In the genomic region with DNA sequence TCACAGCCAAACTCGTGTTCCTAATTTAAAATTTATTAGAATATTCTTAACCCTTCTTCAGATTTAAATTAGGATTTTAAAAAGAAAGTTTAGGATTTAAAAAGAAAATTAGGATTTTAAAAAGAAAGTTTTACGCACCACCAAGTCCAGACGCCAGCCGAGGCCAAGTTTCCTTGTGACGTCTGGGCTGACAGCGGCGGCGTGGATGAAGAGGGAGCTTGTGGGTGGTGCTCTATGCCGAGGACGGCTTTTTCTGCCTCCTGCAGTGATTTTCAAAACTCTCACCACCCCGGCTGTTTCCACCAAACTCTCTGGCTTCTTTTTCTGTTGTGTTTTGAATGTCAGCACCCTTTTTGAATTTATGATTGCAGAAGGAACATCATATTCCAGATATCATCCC, we compare ENCODE assay signal across 17 cellular contexts.
A peak's percentile ranks its signal among the peaks of the same experiment; 100 is the strongest.
DNase-seq lines count a peak whose midpoint lies in the region; ATAC-seq, FAIRE-seq and TF ChIP-seq lines count a peak whose summit lies in the region.
"Had no signal": no experiment of that assay in that cellular context is flagged by ENCODE, and none has a peak within 500 bp of the region (broad histone marks: within the 10 kb centered on the region; RNA-seq: fewer than 3 reads in every experiment).

No MANE protein-coding gene starts in this region.

- intact Hi-C loops in left ventricle myocardium superior (cut with micrococcal nuclease) (no loop called here), left ventricle myocardium inferior (cut with micrococcal nuclease) (no loop called here), posterior vena cava (cut with DNase I) (no loop called here), thyroid gland (cut with DNase I) (no loop called here)

- no peaks in the 10 kb centered on the region for H3K9me3 Mint-ChIP-seq in chondrocyte (ENCODE audit: low read depth)
- H3K9me3 Mint-ChIP-seq in activated CD4-positive, alpha-beta T cell treated with anti-CD3 and anti-CD28 coated beads, Interleukin-2, amount 10 ng/mL, durations not matched to agents 7 days and 5 days, result no peaks in the 10 kb centered on the region

- H3K27ac Mint-ChIP-seq in chondrocyte (ENCODE audit: unreplicated experiment), result no peak overlapping the region
- H3K27ac Mint-ChIP-seq in activated CD4-positive, alpha-beta T cell treated with anti-CD3 and anti-CD28 coated beads, Interleukin-2, amount 10 ng/mL, durations not matched to agents 7 days and 5 days, result no peak overlapping the region
- H3K27ac Mint-ChIP-seq: CD14-positive monocyte had no signal

- no peak for TF ChIP-seq CTCF in left ventricle myocardium inferior (IDR thresholded peaks at IDR 0.05; ENCODE audit: borderline replicate concordance)
- no peak for TF ChIP-seq CTCF in chondrocyte (IDR thresholded peaks at IDR 0.05)
- no peak for TF ChIP-seq CTCF in thyroid gland (IDR thresholded peaks at IDR 0.05)

- H3K27ac ChIP-seq in left ventricle myocardium inferior (replicated peaks) (no peak overlapping the region), thyroid gland (no peak overlapping the region)
- H3K27ac ChIP-seq: BLaER1, GM23248 had no signal

- CTCF ChIA-PET in activated CD4-positive, alpha-beta T cell treated with anti-CD3 and anti-CD28 coated beads, Interleukin-2, amount 10 ng/mL, durations not matched to agents 7 days and 5 days (lab: Charles Lee), result interaction anchor here (1.6 kb wide), 1 partner anchor 9 kb away, joined by 3 read pairs; no protein-coding TSS in a partner anchor

- no peak for TF ChIP-seq POLR2A in thyroid gland (IDR thresholded peaks at IDR 0.05)

- POLR2A ChIA-PET in activated CD4-positive, alpha-beta T cell treated with anti-CD3 and anti-CD28 coated beads, Interleukin-2, amount 10 ng/mL, durations not matched to agents 7 days and 5 days (lab: Charles Lee), result no interaction called here

- ATAC-seq in left ventricle myocardium superior, result peak; percentile 41
- ATAC-seq: HepG2 had no signal

- H3K27me3 ChIP-seq in left ventricle myocardium inferior (ENCODE audit: low read depth) (peaks cover 77% of the 10 kb centered on the region), thyroid gland (no peaks in the 10 kb centered on the region)
- H3K27me3 ChIP-seq: BLaER1 had no signal

- H3K36me3 ChIP-seq in left ventricle myocardium inferior (no peaks in the 10 kb centered on the region), thyroid gland (no peaks in the 10 kb centered on the region)
- H3K36me3 ChIP-seq: HAP-1 had no signal

- no peak overlapping the region for H3K4me3 Mint-ChIP-seq in chondrocyte (ENCODE audit: unreplicated experiment)
- H3K4me3 Mint-ChIP-seq in activated CD4-positive, alpha-beta T cell treated with anti-CD3 and anti-CD28 coated beads, Interleukin-2, amount 10 ng/mL, durations not matched to agents 7 days and 5 days, result no peak overlapping the region
- H3K4me3 Mint-ChIP-seq: CD14-positive monocyte; CD4-positive, alpha-beta memory T cell had no signal

- DNase-seq in left ventricle myocardium superior (no peak), left ventricle myocardium inferior (no peak), chondrocyte (ENCODE audit: low spot score) (peak; percentile 63), posterior vena cava (ENCODE audit: low spot score) (peak; percentile 70), thyroid gland (peak; percentile 25 to 31), urothelium cell line (ENCODE audit: low spot score) (no peak)
- DNase-seq in activated CD4-positive, alpha-beta T cell treated with anti-CD3 and anti-CD28 coated beads, Interleukin-2, amount 10 ng/mL, durations not matched to agents 7 days and 5 days, result no peak
- DNase-seq: 8988T; CD4-positive, alpha-beta memory T cell; DMS153; DMS79 treated with DMSO at 0.1 percent for 48 hours; GF-D8; GM23248 had no signal

- H3K36me3 Mint-ChIP-seq in chondrocyte (ENCODE audit: low read depth), result no peaks in the 10 kb centered on the region
- peaks cover 2% of the 10 kb centered on the region for H3K36me3 Mint-ChIP-seq in activated CD4-positive, alpha-beta T cell treated with anti-CD3 and anti-CD28 coated beads, Interleukin-2, amount 10 ng/mL, durations not matched to agents 7 days and 5 days (ENCODE audit: low read depth)
- H3K36me3 Mint-ChIP-seq: CD4-positive, alpha-beta memory T cell had no signal

- H3K4me3 ChIP-seq in left ventricle myocardium inferior (no peak overlapping the region), thyroid gland (replicated peaks in 1 of 3) (no peak overlapping the region)
- H3K4me3 ChIP-seq: BLaER1, GM23248, HAP-1 had no signal

- WGBS in thyroid gland, 2 donors, result 43 to 65% methylated on average over 11 of the region's 11 CpGs

- peaks cover 3% of the 10 kb centered on the region for H3K9me3 ChIP-seq in left ventricle myocardium inferior (replicated peaks)
- no peaks in the 10 kb centered on the region for H3K9me3 ChIP-seq in thyroid gland
- H3K9me3 ChIP-seq: BLaER1, HAP-1 had no signal

- no peaks in the 10 kb centered on the region for H3K4me1 Mint-ChIP-seq in chondrocyte (ENCODE audit: low read depth)
- H3K4me1 Mint-ChIP-seq in activated CD4-positive, alpha-beta T cell treated with anti-CD3 and anti-CD28 coated beads, Interleukin-2, amount 10 ng/mL, durations not matched to agents 7 days and 5 days, result peaks cover 17% of the 10 kb centered on the region

- H3K27me3 Mint-ChIP-seq in chondrocyte (ENCODE audit: low read depth), result peaks cover 11% of the 10 kb centered on the region
- H3K27me3 Mint-ChIP-seq in activated CD4-positive, alpha-beta T cell treated with anti-CD3 and anti-CD28 coated beads, Interleukin-2, amount 10 ng/mL, durations not matched to agents 7 days and 5 days, result peaks cover 13% of the 10 kb centered on the region

- H3K4me1 ChIP-seq in left ventricle myocardium inferior, result no peaks in the 10 kb centered on the region
- H3K4me1 ChIP-seq in thyroid gland, result no peaks in the 10 kb centered on the region
- H3K4me1 ChIP-seq: HAP-1 had no signal

- no peak for FAIRE-seq in urothelium cell line (lab: Jason Lieb, UNC)
- FAIRE-seq: HepG2 had no signal

Comparison
In these comparisons a context has a peak if more than half of its experiments do, and no peak if none do; other contexts are left out.
1. DNase-seq: peak in chondrocyte (single experiment), posterior vena cava (single experiment) and thyroid gland (2 of 2); none in left ventricle myocardium superior (single experiment), left ventricle myocardium inferior (single experiment), urothelium cell line (single experiment) and activated CD4-positive, alpha-beta T cell treated with anti-CD3 and anti-CD28 coated beads, Interleukin-2, amount 10 ng/mL, durations not matched to agents 7 days and 5 days (single experiment).